ENCODE assay signal across 8 cellular contexts in genomic region chr11:6619021-6619745, GRCh38. TPM values are rescaled to one million over a fixed set of nuclear protein-coding genes. Genes with fewer than 3 reads are reported as not detected.
A peak's percentile ranks its signal among the peaks of the same experiment; 100 is the strongest.
DNase-seq lines count a peak whose midpoint lies in the region; ATAC-seq and TF ChIP-seq lines count a peak whose summit lies in the region.

TSS of gene TPP1 (minus strand) at chr11:6619422. CDS start at chr11:6619400, 22 bp downstream.

- peak; percentile 85 for DNase-seq in NCI-H1105 (lab: John Stamatoyannopoulos, UW)
- peak; percentile 85 for DNase-seq in SKM-1 (lab: John Stamatoyannopoulos, UW; ENCODE audit: unreplicated experiment)
- DNase-seq in activated naive CD8-positive, alpha-beta T cell treated with anti-CD3 and anti-CD28 coated beads for 36 hours = peak; percentile 89
- peak; percentile 88 for DNase-seq in glutamatergic neuron
- DNase-seq in osteocyte (ENCODE audit: extremely low spot score, unreplicated experiment) = peak; percentile 95

- H3K27ac ChIP-seq in thymus (ENCODE audit: low read depth) = peak within 1 kb of the TSS; percentile 86

- H3K9me3 Mint-ChIP-seq in activated naive CD8-positive, alpha-beta T cell treated with anti-CD3 and anti-CD28 coated beads for 36 hours = no peaks in the 10 kb centered on the region
- H3K9me3 Mint-ChIP-seq in glutamatergic neuron (ENCODE audit: unreplicated experiment) (no peaks in the 10 kb centered on the region), osteocyte (ENCODE audit: unreplicated experiment) (no peaks in the 10 kb centered on the region)

- H3K27ac Mint-ChIP-seq in activated naive CD8-positive, alpha-beta T cell treated with anti-CD3 and anti-CD28 coated beads for 36 hours = no peak within 1 kb of the TSS
- no peak within 1 kb of the TSS for H3K27ac Mint-ChIP-seq in glutamatergic neuron (ENCODE audit: unreplicated experiment)
- H3K27ac Mint-ChIP-seq in osteocyte (ENCODE audit: unreplicated experiment) = no peak within 1 kb of the TSS

- WGBS in thymus = under 1% methylated on average over 16 of the region's 16 CpGs

- no peak within 1 kb of the TSS for H3K4me3 Mint-ChIP-seq in activated naive CD8-positive, alpha-beta T cell treated with anti-CD3 and anti-CD28 coated beads for 36 hours
- H3K4me3 Mint-ChIP-seq in glutamatergic neuron (ENCODE audit: unreplicated experiment) = no peak within 1 kb of the TSS
- H3K4me3 Mint-ChIP-seq in osteocyte (ENCODE audit: unreplicated experiment) = no peak within 1 kb of the TSS

- peaks cover 8% of the 10 kb centered on the region for H3K36me3 Mint-ChIP-seq in activated naive CD8-positive, alpha-beta T cell treated with anti-CD3 and anti-CD28 coated beads for 36 hours
- H3K36me3 Mint-ChIP-seq in glutamatergic neuron (ENCODE audit: unreplicated experiment) = peaks cover 2% of the 10 kb centered on the region
- H3K36me3 Mint-ChIP-seq in osteocyte (ENCODE audit: unreplicated experiment) = peaks cover 19% of the 10 kb centered on the region

- peaks cover 15% of the 10 kb centered on the region for H3K36me3 ChIP-seq in thymus (ENCODE audit: control insufficient read depth, insufficient read depth)

- H3K4me1 Mint-ChIP-seq in activated naive CD8-positive, alpha-beta T cell treated with anti-CD3 and anti-CD28 coated beads for 36 hours = peaks cover 4% of the 10 kb centered on the region
- no peaks in the 10 kb centered on the region for H3K4me1 Mint-ChIP-seq in glutamatergic neuron (ENCODE audit: low read depth, unreplicated experiment)
- peaks cover 2% of the 10 kb centered on the region for H3K4me1 Mint-ChIP-seq in osteocyte (ENCODE audit: unreplicated experiment)

- TF ChIP-seq POLR2A in GM10847 (IDR thresholded peaks at IDR 0.05; ENCODE audit: extremely low read depth, insufficient read length) = peak; percentile 48

- TF ChIP-seq CTCF in glutamatergic neuron (IDR thresholded peaks at IDR 0.05; ENCODE audit: partially characterized antibody, unreplicated experiment) = no peak
- no peak for TF ChIP-seq CTCF in osteocyte (IDR thresholded peaks at IDR 0.05)

- peaks cover 7% of the 10 kb centered on the region for H3K4me1 ChIP-seq in thymus (ENCODE audit: control insufficient read depth, insufficient read depth, low read length)

- H3K27me3 ChIP-seq in thymus (ENCODE audit: control insufficient read depth, insufficient read depth) = no peaks in the 10 kb centered on the region

- ATAC-seq in HG02642 (IDR thresholded peaks at IDR 0.05; ENCODE audit: poor library complexity, unreplicated experiment) = peak; percentile 99

- no peaks in the 10 kb centered on the region for H3K27me3 Mint-ChIP-seq in activated naive CD8-positive, alpha-beta T cell treated with anti-CD3 and anti-CD28 coated beads for 36 hours
- H3K27me3 Mint-ChIP-seq in glutamatergic neuron (ENCODE audit: unreplicated experiment) (peaks cover 2% of the 10 kb centered on the region), osteocyte (ENCODE audit: unreplicated experiment) (no peaks in the 10 kb centered on the region)

- H3K9me3 ChIP-seq in thymus (ENCODE audit: control insufficient read depth) = no peaks in the 10 kb centered on the region

- H3K4me3 ChIP-seq in thymus (ENCODE audit: low read length) = peak within 1 kb of the TSS; percentile 84

RNA-seq across cellular contexts. Expression of gene TPP1, which starts in this region (rescaled TPM):
- 10 to 100 TPM; 30.7 to 33.7 TPM for total RNA-seq in activated naive CD8-positive, alpha-beta T cell treated with anti-CD3 and anti-CD28 coated beads for 36 hours
- 37.7 TPM for total RNA-seq in glutamatergic neuron (ENCODE audit: unreplicated experiment)
- 157 and 171 TPM in 2 replicates for total RNA-seq in osteocyte
- polyA plus RNA-seq in thymus = 59.4 TPM

Comparison
In these comparisons a context has a peak if more than half of its experiments do, and no peak if none do; other contexts are left out.
1. Peak in every context shown above with its lines: DNase-seq, ATAC-seq, H3K4me3 ChIP-seq and H3K27ac ChIP-seq.